26 cellular contexts compared by ENCODE assay signal in the genomic region with DNA sequence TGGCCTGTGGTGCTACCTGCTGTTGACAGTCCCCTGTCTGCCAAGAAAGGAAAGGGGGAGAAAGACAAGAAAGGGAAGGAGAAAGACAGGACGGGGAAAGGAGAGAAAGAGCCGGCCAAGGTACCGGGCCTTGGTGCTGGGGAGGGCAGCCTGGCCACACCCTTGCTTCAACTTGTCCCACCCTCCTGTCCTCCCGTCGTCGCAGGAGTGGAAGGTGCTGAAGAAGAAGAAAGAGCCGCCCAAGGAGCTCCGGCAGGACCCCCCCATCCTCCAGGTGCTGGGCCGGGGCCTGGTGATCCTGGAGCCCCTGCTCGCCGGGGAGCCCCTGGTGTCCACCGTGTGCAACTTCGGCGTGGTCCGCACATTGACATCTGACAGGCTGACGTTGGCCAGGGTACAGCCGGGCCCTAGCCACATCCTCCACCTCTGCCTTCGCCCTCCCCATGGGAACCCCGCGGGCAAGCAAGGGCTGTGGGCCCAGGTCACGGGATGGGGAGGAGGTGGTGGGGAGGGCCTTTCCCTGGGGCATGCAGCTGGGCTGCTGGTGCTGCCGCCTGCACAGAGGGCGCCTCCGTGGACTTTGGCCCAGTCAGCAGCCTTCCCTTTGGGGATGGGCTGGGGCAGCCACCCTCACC. TPM values are rescaled to one million over a fixed set of nuclear protein-coding genes. Genes with fewer than 3 reads are reported as not detected.
DNase-seq lines count a peak whose midpoint lies in the region; ATAC-seq and TF ChIP-seq lines count a peak whose summit lies in the region.
"Had no signal": no experiment of that assay in that cellular context is flagged by ENCODE, and none has a peak within 500 bp of the region (broad histone marks: within the 10 kb centered on the region; RNA-seq: fewer than 3 reads in every experiment).

No MANE protein-coding gene starts in this region.

- no peak overlapping the region for H3K4me3 Mint-ChIP-seq in stimulated activated effector memory CD8-positive, alpha-beta T cell treated with anti-CD3 and anti-CD28 coated beads, Interleukin-12 subunit alpha, Interleukin-12 subunit beta, amount 100 ng/mL, for 72 hours

- peak; percentile 14; the same call in 1 of the 2 replicates for TF ChIP-seq CTCF in SK-N-SH (IDR thresholded peaks at IDR 0.05)
- TF ChIP-seq CTCF in astrocyte of the cerebellum (IDR thresholded peaks at IDR 0.05; ENCODE audit: low read depth, low read length, missing control alignments): peak; percentile 9

- no peak for TF ChIP-seq EP300 in SK-N-SH (IDR thresholded peaks at IDR 0.05; ENCODE audit: borderline replicate concordance in 1 of 2, low read depth in 1 of 2, low read length in 1 of 2)

- H3K9me2 ChIP-seq in SK-N-SH: no peaks in the 10 kb centered on the region

- H3K36me3 Mint-ChIP-seq in stimulated activated effector memory CD8-positive, alpha-beta T cell treated with anti-CD3 and anti-CD28 coated beads, Interleukin-12 subunit alpha, Interleukin-12 subunit beta, amount 100 ng/mL, for 72 hours: peaks cover 24% of the 10 kb centered on the region

- H3K79me2 ChIP-seq in SK-N-SH (ENCODE audit: insufficient read depth): no peaks in the 10 kb centered on the region

- no peak overlapping the region for H3K27ac ChIP-seq in SK-N-SH (ENCODE audit: low read depth in 2 of 2, low read length in 1 of 2)
- H3K27ac ChIP-seq: ascending aorta, esophagus muscularis mucosa, gastroesophageal sphincter had no signal

- peaks cover 2% of the 10 kb centered on the region for H3K9me3 Mint-ChIP-seq in stimulated activated effector memory CD8-positive, alpha-beta T cell treated with anti-CD3 and anti-CD28 coated beads, Interleukin-12 subunit alpha, Interleukin-12 subunit beta, amount 100 ng/mL, for 72 hours

- H3K4me1 ChIP-seq in SK-N-SH (ENCODE audit: control insufficient read depth in 1 of 2, insufficient read depth in 2 of 2, low read depth in 1 of 2, low read length in 1 of 2): peaks cover 0 to 27% of the 10 kb centered on the region in 2 experiments; a peak in 2 of 4 replicates

- peaks cover 5% of the 10 kb centered on the region for H3F3A ChIP-seq in SK-N-SH (replicated peaks; ENCODE audit: insufficient read depth)

- no peaks in the 10 kb centered on the region for H3K36me3 ChIP-seq in SK-N-SH (replicated peaks in 1 of 2; ENCODE audit: control insufficient read depth in 1 of 2, insufficient read depth in 2 of 2, low read length in 1 of 2)
- H3K36me3 ChIP-seq: ascending aorta, esophagus muscularis mucosa, gastroesophageal sphincter had no signal

- in situ Hi-C loops in astrocyte of the cerebellum (cut with HindIII; ENCODE audit: low sequenced_read_pairs): no loop called here

- H3K4me3 ChIP-seq in SK-N-SH (ENCODE audit: low read depth in 2 of 2, low read length in 1 of 2) (no peak overlapping the region), astrocyte of the cerebellum (ENCODE audit: low read depth, low read length) (no peak overlapping the region)
- H3K4me3 ChIP-seq: ascending aorta, esophagus muscularis mucosa, gastroesophageal sphincter had no signal

- no peak overlapping the region for H3K9ac ChIP-seq in SK-N-SH

- POLR2A ChIA-PET in SK-N-SH (lab: Yijun Ruan, JAX): interaction anchor here (1.6 kb wide), 1 partner anchor 27 kb away, joined by 8 read pairs; no protein-coding TSS in a partner anchor

- WGBS in SK-N-SH (ENCODE audit: low lambda C conversion rate): 93% methylated on average over 7 of the region's 24 CpGs

- H3K9me3 ChIP-seq in SK-N-SH: no peaks in the 10 kb centered on the region; the same call in 1 of the 2 replicates
- H3K9me3 ChIP-seq: ascending aorta, Caco-2, esophagus muscularis mucosa, gastroesophageal sphincter had no signal

- ATAC-seq in SK-N-SH treated with all-trans-retinoic acid at 6 μM for 48 hours: no peak
- peak; percentile 40 for ATAC-seq in left colon
- ATAC-seq in stimulated activated effector memory CD8-positive, alpha-beta T cell treated with anti-CD3 and anti-CD28 coated beads, Interleukin-12 subunit alpha, Interleukin-12 subunit beta, amount 100 ng/mL, for 72 hours: no peak
- ATAC-seq in GM18502 (IDR thresholded peaks at IDR 0.05; ENCODE audit: poor library complexity, unreplicated experiment): no peak
- ATAC-seq in HG02763 (IDR thresholded peaks at IDR 0.05; ENCODE audit: unreplicated experiment): no peak
- ATAC-seq: activated CD4-positive, CD25-positive, alpha-beta regulatory T cell treated with anti-CD3 and anti-CD28 coated beads, Interleukin-2, amount 50 U/mL, for 24 hours; activated naive CD4-positive, alpha-beta T cell treated with anti-CD3 and anti-CD28 coated beads, Interleukin-2, amount 50 U/mL, for 72 hours; gastroesophageal sphincter; left lobe of liver had no signal

- peak; percentile 59 for DNase-seq in SK-N-SH
- no peak for DNase-seq in astrocyte of the cerebellum (ENCODE audit: low read depth)
- no peak for DNase-seq in left colon
- no peak for DNase-seq in stimulated activated effector memory CD8-positive, alpha-beta T cell treated with anti-CD3 and anti-CD28 coated beads, Interleukin-12 subunit alpha, Interleukin-12 subunit beta, amount 100 ng/mL, for 72 hours (ENCODE audit: low spot score in 2 of 2)
- no peak for DNase-seq in DMS114 treated with DMSO at 0.1 percent for 48 hours (lab: John Stamatoyannopoulos, UW; ENCODE audit: unreplicated experiment)
- DNase-seq: activated T-cell treated with anti-CD3 and anti-CD28 coated beads, Interleukin-2, amount 50 U/mL, for 48 hours; Caco-2; cerebellar nuclear complex; effector CD4-positive, alpha-beta T cell; NCI-H1105; NCI-H2081; NCI-H446; stimulated activated CD4-positive, alpha-beta T cell treated with anti-CD3 and anti-CD28 coated beads, Interleukin-12 subunit alpha, Interleukin-12 subunit beta, amount 100 ng/mL, for 4 hours; T-helper 9 cell had no signal

- TF ChIP-seq RAD21 in SK-N-SH (IDR thresholded peaks at IDR 0.05; ENCODE audit: low read length): no peak

- peaks cover 31% of the 10 kb centered on the region for H3K4me1 Mint-ChIP-seq in stimulated activated effector memory CD8-positive, alpha-beta T cell treated with anti-CD3 and anti-CD28 coated beads, Interleukin-12 subunit alpha, Interleukin-12 subunit beta, amount 100 ng/mL, for 72 hours

- no peaks in the 10 kb centered on the region for H3K27me3 ChIP-seq in SK-N-SH (ENCODE audit: insufficient read depth)
- H3K27me3 ChIP-seq: ascending aorta had no signal

- peak overlapping the region; percentile 37 for H3K27ac Mint-ChIP-seq in stimulated activated effector memory CD8-positive, alpha-beta T cell treated with anti-CD3 and anti-CD28 coated beads, Interleukin-12 subunit alpha, Interleukin-12 subunit beta, amount 100 ng/mL, for 72 hours
- H3K27ac Mint-ChIP-seq: activated naive CD4-positive, alpha-beta T cell treated with anti-CD3 and anti-CD28 coated beads, Interleukin-2, amount 50 U/mL, for 72 hours; mesothelial cell of epicardium had no signal

- intact Hi-C loops in left colon (cut with DNase I, micrococcal nuclease): no loop called here

- H4K20me1 ChIP-seq in SK-N-SH (ENCODE audit: insufficient read depth): no peaks in the 10 kb centered on the region

- H3K4me2 ChIP-seq in SK-N-SH: no peak overlapping the region

- CTCF ChIA-PET in SK-N-SH (lab: Yijun Ruan, JAX): interaction anchor here (1.5 to 3.3 kb wide), 2 partner anchors 9 to 11 kb away, joined by 4 to 30 read pairs; no protein-coding TSS in a partner anchor

- H2AFZ ChIP-seq in SK-N-SH (ENCODE audit: low read depth): no peak overlapping the region

TF ChIP-seq in SK-N-SH, 30 proteins besides CTCF, POLR2A, EP300 and RAD21:
- TF ChIP-seq, protein P1, sequence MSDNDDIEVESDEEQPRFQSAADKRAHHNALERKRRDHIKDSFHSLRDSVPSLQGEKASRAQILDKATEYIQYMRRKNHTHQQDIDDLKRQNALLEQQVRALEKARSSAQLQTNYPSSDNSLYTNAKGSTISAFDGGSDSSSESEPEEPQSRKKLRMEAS (IDR thresholded peaks at IDR 0.05; ENCODE audit: low read depth): no peak
- no peak for TF ChIP-seq TCF12 (IDR thresholded peaks at IDR 0.05)
- no peak for TF ChIP-seq NRF1 (IDR thresholded peaks at IDR 0.05; ENCODE audit: low read depth, low read length)
- TF ChIP-seq EZH2phosphoT487 (IDR thresholded peaks at IDR 0.05; ENCODE audit: borderline replicate concordance, low read depth): no peak
- no peak for TF ChIP-seq TEAD4 (IDR thresholded peaks at IDR 0.05; ENCODE audit: borderline replicate concordance, insufficient read depth)

TF ChIP-seq in SK-N-SH treated with all-trans-retinoic acid at 6 μM for 48 hours, 23 proteins besides CTCF, POLR2A, EP300 and RAD21 (continues in another document):
- TF ChIP-seq RARB (CRISPR knock-in tag; IDR thresholded peaks at IDR 0.05) (no peak), GLIS3 (CRISPR knock-in tag; IDR thresholded peaks at IDR 0.05) (no peak), BACH2 (CRISPR knock-in tag; IDR thresholded peaks at IDR 0.05; ENCODE audit: borderline replicate concordance) (no peak)

RNA-seq across cellular contexts. Expression of a gene that starts 2.9 kb away (rescaled TPM):
- 0.81 and 0.84 TPM in 2 replicates for polyA plus RNA-seq in SK-N-SH (2012; rRNA removed)
- 0.54 and 0.58 TPM in 2 replicates for polyA plus RNA-seq in SK-N-SH (2012; cell fraction: cytosol; rRNA removed)
- polyA plus RNA-seq in SK-N-SH (2012; cell fraction: nucleus; rRNA removed): 1.7 and 1.8 TPM in 2 replicates
- under 1 TPM; 0.43 to 0.98 TPM for total RNA-seq in left colon
- total RNA-seq: ascending aorta, esophagus muscularis mucosa, gastroesophageal sphincter, left lobe of liver, ureter had no signal

RNA-seq across cellular contexts. Expression of a gene that starts 17.7 kb away (rescaled TPM):
- 0.94 and 1.4 TPM in 2 replicates for polyA plus RNA-seq in SK-N-SH (2012; rRNA removed)
- 0.50 and 0.59 TPM in 2 replicates for polyA plus RNA-seq in SK-N-SH (2012; cell fraction: cytosol; rRNA removed)
- polyA plus RNA-seq in SK-N-SH (2012; cell fraction: nucleus; rRNA removed): 1.5 and 1.7 TPM in 2 replicates
- total RNA-seq in left colon: under 1 TPM; 0.24 to 0.59 TPM
- total RNA-seq: A172, ascending aorta had no signal

RNA-seq across cellular contexts. Expression of a gene that starts 25.2 kb away (rescaled TPM):
- 65.6 and 78.9 TPM in 2 replicates for polyA plus RNA-seq in SK-N-SH (2012; rRNA removed)
- polyA plus RNA-seq in SK-N-SH (2012; cell fraction: cytosol; rRNA removed): 89.5 and 91.0 TPM in 2 replicates
- 114 and 139 TPM in 2 replicates for polyA plus RNA-seq in SK-N-SH (2012; cell fraction: nucleus; rRNA removed)
- 10 to 100 TPM; 44.1 to 45.4 TPM for total RNA-seq in left colon

RNA-seq across cellular contexts. Expression of a gene that starts 26.6 kb away (rescaled TPM):
- polyA plus RNA-seq in SK-N-SH (2012; rRNA removed): not detected in 2 replicates
- polyA plus RNA-seq in SK-N-SH (2012; cell fraction: cytosol; rRNA removed): not detected in 2 replicates
- polyA plus RNA-seq in SK-N-SH (2012; cell fraction: nucleus; rRNA removed): not detected in 2 replicates
- total RNA-seq in left colon: not detected
- total RNA-seq: A172, ascending aorta, Caco-2, esophagus muscularis mucosa, gastroesophageal sphincter, left lobe of liver, mesothelial cell of epicardium, ureter had no signal
